In the genomic region with DNA sequence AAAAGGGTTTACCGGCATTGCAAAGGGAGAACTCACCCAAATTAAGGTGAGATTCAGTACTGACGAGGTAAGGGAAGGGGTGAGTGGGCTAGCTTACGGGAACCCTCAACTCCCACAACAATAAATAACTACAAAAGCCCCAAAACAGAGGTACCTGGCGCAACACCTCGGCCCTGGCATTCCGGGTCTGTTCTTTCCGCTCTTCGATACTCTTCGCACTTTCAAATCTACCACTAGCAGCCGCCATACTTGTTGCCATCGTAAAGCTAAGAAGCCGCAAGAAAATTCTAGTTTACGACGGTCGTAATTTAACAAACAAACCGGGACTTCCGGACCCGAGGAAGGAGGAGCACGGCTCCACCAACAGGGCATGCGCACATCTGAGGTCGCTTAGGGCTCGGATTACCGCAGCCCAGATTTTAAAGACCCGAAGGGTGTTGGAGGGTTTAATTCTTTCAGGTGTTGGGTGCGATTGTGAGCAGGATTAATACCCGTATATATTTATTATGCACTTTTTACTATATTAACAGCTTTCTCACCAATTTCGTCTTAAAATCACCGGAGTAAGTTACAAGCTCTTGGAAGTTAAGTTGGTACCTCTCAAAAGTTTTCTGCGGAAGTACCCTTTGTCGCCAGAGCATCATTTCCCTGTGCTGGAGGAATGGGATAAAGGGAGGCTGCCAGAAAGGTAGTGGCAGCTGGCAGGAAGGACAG, we compare ENCODE assay signal across 7 cellular contexts.
DNase-seq lines count a peak whose midpoint lies in the region; ATAC-seq and TF ChIP-seq lines count a peak whose summit lies in the region.

A gene (minus strand): TSS at position 268 of the 714 bp plus-strand sequence. CDS start 9 bp downstream, at position 259.

- TF ChIP-seq CTCF in astrocyte of the spinal cord (IDR thresholded peaks at IDR 0.05; ENCODE audit: low read depth, low read length) (peak; percentile 13), retinal pigment epithelial cell (conservative IDR thresholded peaks at IDR 0.05; ENCODE audit: low read depth, low read length) (no peak)

- DNase-seq in NCI-H2081 (lab: John Stamatoyannopoulos, UW) (peak; percentile 94 to 97), T1000 (lab: John Stamatoyannopoulos, UW) (peak; percentile 48), astrocyte of the spinal cord (ENCODE audit: low read depth, low spot score) (peak; percentile 96), hypothalamus (lab: John Stamatoyannopoulos, UW) (peak; percentile 26 to 93 (median 76)), retinal pigment epithelial cell (ENCODE audit: low read depth) (peak; percentile 91)

- in situ Hi-C loops in astrocyte of the spinal cord (cut with HindIII; ENCODE audit: low sequenced_read_pairs) = no loop called here

- H3K4me3 ChIP-seq in astrocyte of the spinal cord (ENCODE audit: low read depth, low read length) = peak within 1 kb of the TSS; percentile 94
- H3K4me3 ChIP-seq in retinal pigment epithelial cell (ENCODE audit: low read length) = peak within 1 kb of the TSS; percentile 67

- ATAC-seq in GM18508 (IDR thresholded peaks at IDR 0.05; ENCODE audit: insufficient read depth, unreplicated experiment) (peak; percentile 92), HG03025 (IDR thresholded peaks at IDR 0.05; ENCODE audit: low FRiP score, unreplicated experiment) (peak; percentile 97)

Comparison
In these comparisons a context has a peak if more than half of its experiments do, and no peak if none do; other contexts are left out.
1. Peak in every context shown above with its lines: DNase-seq, ATAC-seq and H3K4me3 ChIP-seq.